8 cellular contexts compared by ENCODE assay signal in genomic region chr2:33598472-33599174, GRCh38. TPM values are rescaled to one million over a fixed set of nuclear protein-coding genes. Genes with fewer than 3 reads are reported as not detected.
DNase-seq lines count a peak whose midpoint lies in the region; ATAC-seq and TF ChIP-seq lines count a peak whose summit lies in the region.

No MANE protein-coding gene starts in this region.

- no peaks in the 10 kb centered on the region for H3K27me3 Mint-ChIP-seq in activated T-cell treated with anti-CD3 and anti-CD28 coated beads, Interleukin-2, amount 50 U/mL, for 72 hours (ENCODE audit: low read depth)

- H3K9me3 Mint-ChIP-seq in activated T-cell treated with anti-CD3 and anti-CD28 coated beads, Interleukin-2, amount 50 U/mL, for 72 hours = no peaks in the 10 kb centered on the region

- H3K4me3 ChIP-seq in foreskin fibroblast (ENCODE audit: low read depth in 1 of 2, low read length in 2 of 2) = peak overlapping the region; percentile 91 to 96

- DNase-seq in AG08395 (ENCODE audit: low spot score) = peak; percentile 27
- DNase-seq in NCI-H526 treated with DMSO at 0.1 percent for 48 hours (lab: John Stamatoyannopoulos, UW) = peak; percentile 43
- DNase-seq in activated T-cell treated with anti-CD3 and anti-CD28 coated beads, Interleukin-2, amount 50 U/mL, for 72 hours = peak; percentile 68 to 69
- peak in 1 of 2 donors; percentile 63 for DNase-seq in foreskin fibroblast
- DNase-seq in omental fat pad (ENCODE audit: low spot score) = no peak
- DNase-seq in NCI-H128 (lab: John Stamatoyannopoulos, UW; ENCODE audit: unreplicated experiment) = no peak

- peak overlapping the region; percentile 94 for H3K27ac Mint-ChIP-seq in activated T-cell treated with anti-CD3 and anti-CD28 coated beads, Interleukin-2, amount 50 U/mL, for 72 hours

- peaks cover 50% of the 10 kb centered on the region for H3K4me1 Mint-ChIP-seq in activated T-cell treated with anti-CD3 and anti-CD28 coated beads, Interleukin-2, amount 50 U/mL, for 72 hours (ENCODE audit: low read depth)

- H3K36me3 Mint-ChIP-seq in activated T-cell treated with anti-CD3 and anti-CD28 coated beads, Interleukin-2, amount 50 U/mL, for 72 hours (ENCODE audit: insufficient read depth in 2 of 2) = peaks cover 3% of the 10 kb centered on the region in 2 donors

- ATAC-seq in GM18511 (IDR thresholded peaks at IDR 0.05; ENCODE audit: unreplicated experiment) (peak; percentile 51), HG02973 (IDR thresholded peaks at IDR 0.05; ENCODE audit: unreplicated experiment) (peak; percentile 56), omental fat pad (ENCODE audit: low FRiP score) (peak; percentile 46)
- ATAC-seq in activated T-cell treated with anti-CD3 and anti-CD28 coated beads, Interleukin-2, amount 50 U/mL, for 72 hours (replicated peaks in 1 of 2) = peak; percentile 65 to 69

- TF ChIP-seq CTCF in foreskin fibroblast (IDR thresholded peaks at IDR 0.05; ENCODE audit: low read depth, low read length) = no peak
- no peak for TF ChIP-seq CTCF in omental fat pad (IDR thresholded peaks at IDR 0.05)

- H3K4me3 Mint-ChIP-seq in activated T-cell treated with anti-CD3 and anti-CD28 coated beads, Interleukin-2, amount 50 U/mL, for 72 hours = peak overlapping the region; percentile 90 to 99

RNA-seq across cellular contexts. Expression of gene FAM98A, which starts 0.5 kb away (rescaled TPM):
- 10 to 100 TPM; 20.7 to 21.6 TPM for total RNA-seq in activated T-cell treated with anti-CD3 and anti-CD28 coated beads, Interleukin-2, amount 50 U/mL, for 72 hours
- 10 to 100 TPM; 22.9 to 65.5 (median 60.3) TPM for total RNA-seq in omental fat pad

Comparison
In these comparisons a context has a peak if more than half of its experiments do, and no peak if none do; other contexts are left out.
1. DNase-seq: peak in AG08395 (single experiment), NCI-H526 treated with DMSO at 0.1 percent for 48 hours (single experiment) and activated T-cell treated with anti-CD3 and anti-CD28 coated beads, Interleukin-2, amount 50 U/mL, for 72 hours (2 of 2); none in omental fat pad (single experiment) and NCI-H128 (single experiment).
2. Peak in every context shown above with its lines, with median percentiles within 50 percentile points of each other: ATAC-seq.